22 cellular contexts compared by ENCODE assay signal in genomic region chr17:9985622-9986021, GRCh38.
"Had no signal": no experiment of that assay in that cellular context is flagged by ENCODE, and none has a peak within 500 bp of the region (broad histone marks: within the 10 kb centered on the region; RNA-seq: fewer than 3 reads in every experiment).

No MANE protein-coding gene starts in this region.

- ATAC-seq: foreskin keratinocyte; gastroesophageal sphincter; naive thymus-derived CD8-positive, alpha-beta T cell; pancreas; stimulated activated naive CD8-positive, alpha-beta T cell treated with anti-CD3 and anti-CD28 coated beads, Interleukin-15, amount 100 ng/mL, for 72 hours had no signal

- H3K27me3 ChIP-seq: colonic mucosa, esophagus muscularis mucosa, foreskin keratinocyte, gastroesophageal sphincter, heart left ventricle, hepatocyte, pancreas, thyroid gland had no signal

- H3K9me3 Mint-ChIP-seq: dendritic cell treated with granulocyte-macrophage colony-stimulating factor and Interleukin-4, amounts not matched to agents 40 ng/mL and 50 ng/mL, for 4 days had no signal

- H2AFZ ChIP-seq: hepatocyte had no signal

- H3K27ac ChIP-seq: colonic mucosa, esophagus muscularis mucosa, foreskin keratinocyte, gastroesophageal sphincter, heart left ventricle, hepatocyte, lower lobe of right lung, pancreas, thyroid gland had no signal

- DNase-seq: central memory CD4-positive, alpha-beta T cell; colonic mucosa; effector CD8-positive, alpha-beta T cell; foreskin keratinocyte; heart left ventricle; left ventricle myocardium superior; lower lobe of right lung; naive thymus-derived CD8-positive, alpha-beta T cell; nephron progenitor cell; pancreas; stimulated activated CD4-positive, alpha-beta T cell treated with anti-CD3 and anti-CD28 coated beads, Interleukin-2, amount 100 ng/mL, for 24 hours; stimulated activated CD4-positive, alpha-beta T cell treated with anti-CD3 and anti-CD28 coated beads, Interleukin-4, amount 100 ng/mL, for 24 hours; stimulated activated naive CD4-positive, alpha-beta T cell; stimulated activated naive CD8-positive, alpha-beta T cell treated with anti-CD3 and anti-CD28 coated beads, Interleukin-15, amount 100 ng/mL, for 72 hours; thyroid gland; trophoblast cell had no signal

- H3K9me3 ChIP-seq: colonic mucosa, gastroesophageal sphincter, lower lobe of right lung, pancreas, thyroid gland had no signal

- H3K27ac Mint-ChIP-seq: nephron progenitor cell; progenitor cell of endocrine pancreas; stimulated activated naive CD8-positive, alpha-beta T cell treated with anti-CD3 and anti-CD28 coated beads, Interleukin-15, amount 100 ng/mL, for 72 hours had no signal

- H3K36me3 ChIP-seq: colonic mucosa, lower lobe of right lung, pancreas, thyroid gland had no signal

- H3K4me2 ChIP-seq: hepatocyte, smooth muscle cell had no signal

- H3K4me3 ChIP-seq: colonic mucosa, esophagus muscularis mucosa, gastroesophageal sphincter, heart left ventricle, hepatocyte, lower lobe of right lung, pancreas, smooth muscle cell, thyroid gland had no signal

- H3K4me1 ChIP-seq: colonic mucosa, foreskin keratinocyte, pancreas, thyroid gland had no signal

- H3K4me1 Mint-ChIP-seq: stimulated activated naive CD8-positive, alpha-beta T cell treated with anti-CD3 and anti-CD28 coated beads, Interleukin-15, amount 100 ng/mL, for 72 hours had no signal

- H3K4me3 Mint-ChIP-seq: dendritic cell treated with granulocyte-macrophage colony-stimulating factor and Interleukin-4, amounts not matched to agents 40 ng/mL and 50 ng/mL, for 4 days; naive thymus-derived CD8-positive, alpha-beta T cell; nephron progenitor cell; stimulated activated naive CD8-positive, alpha-beta T cell treated with anti-CD3 and anti-CD28 coated beads, Interleukin-15, amount 100 ng/mL, for 72 hours had no signal

- H3K27me3 Mint-ChIP-seq: dendritic cell treated with granulocyte-macrophage colony-stimulating factor and Interleukin-4, amounts not matched to agents 40 ng/mL and 50 ng/mL, for 4 days; stimulated activated naive CD8-positive, alpha-beta T cell treated with anti-CD3 and anti-CD28 coated beads, Interleukin-15, amount 100 ng/mL, for 72 hours had no signal
